In the genomic region with DNA sequence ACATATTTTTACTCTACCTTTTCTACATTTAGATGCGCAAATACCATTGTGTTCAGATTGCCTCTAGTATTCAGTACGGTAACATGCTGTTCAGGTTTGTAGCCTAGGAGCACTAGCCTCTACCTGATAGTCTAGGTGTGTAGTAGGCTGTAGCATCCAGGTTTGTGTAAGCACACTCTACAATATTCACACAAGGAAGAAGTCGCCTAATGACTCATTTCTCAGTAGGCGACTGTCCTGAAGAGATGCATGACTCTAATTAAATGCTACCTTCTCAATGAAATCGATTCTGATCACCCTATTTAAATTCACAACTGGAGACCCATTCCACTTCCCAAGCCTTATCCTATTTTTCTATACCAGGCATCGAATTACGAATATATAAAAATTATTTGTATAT, we compare ENCODE assay signal across 8 cellular contexts.
DNase-seq lines count a peak whose midpoint lies in the region; ATAC-seq and TF ChIP-seq lines count a peak whose summit lies in the region.

No MANE protein-coding gene starts in this region.

- H3K9ac ChIP-seq in ES-I3 (ENCODE audit: low read depth, low read length) (peak overlapping the region; percentile 69; the same call in 1 of the 2 replicates), endocrine pancreas (ENCODE audit: control insufficient read depth, insufficient read depth, low read length) (no peak overlapping the region), parathyroid adenoma (no peak overlapping the region)

- H2AFZ ChIP-seq in parathyroid adenoma = no peak overlapping the region

- H3K79me2 ChIP-seq in parathyroid adenoma = peaks cover 5% of the 10 kb centered on the region

- TF ChIP-seq CTCF in parathyroid adenoma (IDR thresholded peaks at IDR 0.05) = no peak

- H3K36me3 ChIP-seq in ES-I3 (ENCODE audit: insufficient read depth, low read length) (no peaks in the 10 kb centered on the region), endocrine pancreas (ENCODE audit: control insufficient read depth, insufficient read depth, low read length) (no peaks in the 10 kb centered on the region), parathyroid adenoma (ENCODE audit: control insufficient read depth, insufficient read depth, low read length) (no peaks in the 10 kb centered on the region)

- H3K4me3 ChIP-seq in endocrine pancreas (ENCODE audit: control insufficient read depth, insufficient read depth, low read length) (peak overlapping the region; percentile 72), parathyroid adenoma (ENCODE audit: low read depth, low read length) (peak overlapping the region; percentile 81)

- no peak for ATAC-seq in HG03457 (IDR thresholded peaks at IDR 0.05; ENCODE audit: unreplicated experiment)

- no peak overlapping the region for H3K27ac ChIP-seq in parathyroid adenoma

- no peaks in the 10 kb centered on the region for H3K9me3 ChIP-seq in ES-I3 (ENCODE audit: control insufficient read depth, insufficient read depth, low read length)
- H3K9me3 ChIP-seq in endocrine pancreas (ENCODE audit: control insufficient read depth, low read length) = no peaks in the 10 kb centered on the region
- H3K9me3 ChIP-seq in parathyroid adenoma (ENCODE audit: control insufficient read depth, low read length) = no peaks in the 10 kb centered on the region

- H3K27me3 ChIP-seq in endocrine pancreas (ENCODE audit: control insufficient read depth, insufficient read depth, low read length) = no peaks in the 10 kb centered on the region
- no peaks in the 10 kb centered on the region for H3K27me3 ChIP-seq in parathyroid adenoma (ENCODE audit: control insufficient read depth, insufficient read depth, low read length)

- peak overlapping the region; percentile 43 for H3K4me2 ChIP-seq in parathyroid adenoma (ENCODE audit: low read length)

- DNase-seq in NCI-H69 (lab: John Stamatoyannopoulos, UW) (peak; percentile 37), foreskin melanocyte (no peak), NCI-H2171 treated with DMSO at 0.1 percent for 48 hours (lab: John Stamatoyannopoulos, UW) (no peak), NCI-H1930 (lab: John Stamatoyannopoulos, UW) (no peak)

- H3K4me1 ChIP-seq in ES-I3 (ENCODE audit: insufficient read depth, low read length) (peaks cover 3% of the 10 kb centered on the region), endocrine pancreas (ENCODE audit: control insufficient read depth, insufficient read depth, low read length) (peaks cover 13% of the 10 kb centered on the region), parathyroid adenoma (peaks cover 20% of the 10 kb centered on the region)
